Comparison of ENCODE assay signal across 8 cellular contexts in genomic region chr6:4155848-4156466, GRCh38. TPM values are rescaled to one million over a fixed set of nuclear protein-coding genes. Genes with fewer than 3 reads are reported as not detected.
DNase-seq lines count a peak whose midpoint lies in the region; ATAC-seq and TF ChIP-seq lines count a peak whose summit lies in the region.

No MANE protein-coding gene starts in this region.

- ATAC-seq in GM21447 (IDR thresholded peaks at IDR 0.05; ENCODE audit: unreplicated experiment), result peak; percentile 89
- peak; percentile 91 to 98 for ATAC-seq in activated T-cell treated with anti-CD3 and anti-CD28 coated beads, Interleukin-2, amount 50 U/mL, for 4 hours
- ATAC-seq in stimulated activated naive CD8-positive, alpha-beta T cell treated with anti-CD3 and anti-CD28 coated beads, Interleukin-15, amount 100 ng/mL, for 72 hours, result peak; percentile 94

- H3K4me1 Mint-ChIP-seq in activated T-cell treated with anti-CD3 and anti-CD28 coated beads, Interleukin-2, amount 50 U/mL, for 4 hours (ENCODE audit: low read depth), result peaks cover 4% of the 10 kb centered on the region
- peaks cover 12% of the 10 kb centered on the region for H3K4me1 Mint-ChIP-seq in stimulated activated naive CD8-positive, alpha-beta T cell treated with anti-CD3 and anti-CD28 coated beads, Interleukin-15, amount 100 ng/mL, for 72 hours

- no peaks in the 10 kb centered on the region for H3K9me3 Mint-ChIP-seq in activated T-cell treated with anti-CD3 and anti-CD28 coated beads, Interleukin-2, amount 50 U/mL, for 4 hours
- H3K9me3 Mint-ChIP-seq in stimulated activated naive CD8-positive, alpha-beta T cell treated with anti-CD3 and anti-CD28 coated beads, Interleukin-15, amount 100 ng/mL, for 72 hours, result no peaks in the 10 kb centered on the region

- no peaks in the 10 kb centered on the region for H3K9me3 ChIP-seq in neuron (ENCODE audit: low read length)

- peaks cover 9% of the 10 kb centered on the region for H3K27me3 Mint-ChIP-seq in activated T-cell treated with anti-CD3 and anti-CD28 coated beads, Interleukin-2, amount 50 U/mL, for 4 hours (ENCODE audit: low read depth)
- H3K27me3 Mint-ChIP-seq in stimulated activated naive CD8-positive, alpha-beta T cell treated with anti-CD3 and anti-CD28 coated beads, Interleukin-15, amount 100 ng/mL, for 72 hours, result peaks cover 15% of the 10 kb centered on the region

- H3K27ac Mint-ChIP-seq in stimulated activated naive CD8-positive, alpha-beta T cell treated with anti-CD3 and anti-CD28 coated beads, Interleukin-15, amount 100 ng/mL, for 72 hours, result no peak overlapping the region

- peak; percentile 82 for TF ChIP-seq CTCF in fibroblast of mammary gland (conservative IDR thresholded peaks at IDR 0.05; ENCODE audit: control insufficient read depth, insufficient read depth, low read depth, low read length)

- no peaks in the 10 kb centered on the region for H3K4me1 ChIP-seq in neuron (ENCODE audit: insufficient read depth, low read length)

- H3K4me3 ChIP-seq in fibroblast of mammary gland (ENCODE audit: control insufficient read depth, low read depth, low read length) (no peak overlapping the region), neuron (ENCODE audit: low read length) (peak overlapping the region; percentile 16)

- H3K36me3 Mint-ChIP-seq in activated T-cell treated with anti-CD3 and anti-CD28 coated beads, Interleukin-2, amount 50 U/mL, for 4 hours (ENCODE audit: insufficient read depth), result no peaks in the 10 kb centered on the region

- H3K27me3 ChIP-seq in neuron (ENCODE audit: insufficient read depth, low read length), result no peaks in the 10 kb centered on the region

- peak; percentile 57 for DNase-seq in CMK (ENCODE audit: low read depth)
- peak; percentile 85 for DNase-seq in LoVo (ENCODE audit: low spot score)
- peak; percentile 89 for DNase-seq in RKO (ENCODE audit: low spot score)
- DNase-seq in activated T-cell treated with anti-CD3 and anti-CD28 coated beads, Interleukin-2, amount 50 U/mL, for 4 hours, result peak; percentile 76
- peak; percentile 88 for DNase-seq in fibroblast of mammary gland (ENCODE audit: low read depth)
- DNase-seq in stimulated activated naive CD8-positive, alpha-beta T cell treated with anti-CD3 and anti-CD28 coated beads, Interleukin-15, amount 100 ng/mL, for 72 hours, result peak; percentile 73 to 79

- H2AFZ ChIP-seq in neuron (ENCODE audit: low read depth, low read length), result peak overlapping the region; percentile 86

- H3K36me3 ChIP-seq in neuron (ENCODE audit: insufficient read depth, low read length), result no peaks in the 10 kb centered on the region

- H3K4me3 Mint-ChIP-seq in activated T-cell treated with anti-CD3 and anti-CD28 coated beads, Interleukin-2, amount 50 U/mL, for 4 hours, result no peak overlapping the region
- peak overlapping the region; percentile 18 for H3K4me3 Mint-ChIP-seq in stimulated activated naive CD8-positive, alpha-beta T cell treated with anti-CD3 and anti-CD28 coated beads, Interleukin-15, amount 100 ng/mL, for 72 hours

RNA-seq across cellular contexts. Expression of gene ECI2, which starts 20.6 kb away (rescaled TPM):
- total RNA-seq in activated T-cell treated with anti-CD3 and anti-CD28 coated beads, Interleukin-2, amount 50 U/mL, for 4 hours, result 10 to 100 TPM; 12.5 to 14.2 (median 13.2) TPM
